In genomic region chr1:210234254-210234747, GRCh38 we compare ENCODE assay signal across 1 cellular context.
TF ChIP-seq lines count a peak whose summit lies in the region.

No MANE protein-coding gene starts in this region.

TF ChIP-seq in WTC11, 78 proteins besides CTCF, POLR2A, EP300 and RAD21 (continued from another document):
- no peak for TF ChIP-seq HMGXB4 (CRISPR knock-in tag; IDR thresholded peaks at IDR 0.05)
- TF ChIP-seq ZBTB21 (CRISPR knock-in tag; IDR thresholded peaks at IDR 0.05; ENCODE audit: borderline replicate concordance): no peak
